Comparison of ENCODE assay signal across 8 cellular contexts in the genomic region with DNA sequence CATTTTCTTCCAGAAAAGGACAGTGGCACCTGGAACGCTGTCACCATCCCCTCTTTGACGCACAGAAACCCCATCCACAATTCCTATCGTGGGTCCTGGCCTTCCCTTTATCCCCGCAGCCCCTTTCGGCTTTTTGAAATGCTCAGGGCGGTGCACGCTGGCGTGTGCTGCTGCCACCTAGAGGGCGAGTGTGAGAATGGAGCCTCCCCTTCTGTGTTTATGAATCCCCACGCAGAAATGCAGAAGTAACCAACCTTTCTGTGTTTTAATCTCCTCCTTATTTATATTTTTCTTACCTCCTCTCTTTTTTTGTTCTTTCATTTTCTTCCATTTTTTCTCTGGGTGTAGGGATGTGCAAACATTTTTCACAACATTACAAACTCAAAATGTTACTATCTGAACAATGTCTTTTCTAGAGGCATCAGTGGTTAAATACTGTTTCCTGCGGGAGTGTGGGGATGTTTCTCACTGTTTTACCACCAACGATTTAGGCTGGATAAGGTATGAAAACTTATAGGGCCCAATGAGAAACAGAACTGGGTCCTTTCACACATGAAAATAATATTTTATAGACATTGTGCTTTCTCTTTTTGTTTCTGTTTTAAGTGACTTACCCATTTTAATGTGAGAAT. TPM values are rescaled to one million over a fixed set of nuclear protein-coding genes. Genes with fewer than 3 reads are reported as not detected.
DNase-seq lines count a peak whose midpoint lies in the region; ATAC-seq and TF ChIP-seq lines count a peak whose summit lies in the region.

No MANE protein-coding gene starts in this region.

- H3K27ac Mint-ChIP-seq in nephron = no peak overlapping the region
- H3K27ac Mint-ChIP-seq in stimulated activated naive CD8-positive, alpha-beta T cell treated with anti-CD3 and anti-CD28 coated beads, Interleukin-15, amount 100 ng/mL, for 72 hours = no peak overlapping the region

- H3K27me3 Mint-ChIP-seq in nephron (ENCODE audit: low read depth) = no peaks in the 10 kb centered on the region
- H3K27me3 Mint-ChIP-seq in stimulated activated naive CD8-positive, alpha-beta T cell treated with anti-CD3 and anti-CD28 coated beads, Interleukin-15, amount 100 ng/mL, for 72 hours = no peaks in the 10 kb centered on the region

- peak overlapping the region; percentile 38 for H3K4me3 ChIP-seq in epithelial cell of proximal tubule (ENCODE audit: low read depth, low read length)

- peaks cover 4% of the 10 kb centered on the region for H3K4me1 Mint-ChIP-seq in nephron
- peaks cover 3% of the 10 kb centered on the region for H3K4me1 Mint-ChIP-seq in stimulated activated naive CD8-positive, alpha-beta T cell treated with anti-CD3 and anti-CD28 coated beads, Interleukin-15, amount 100 ng/mL, for 72 hours

- no peaks in the 10 kb centered on the region for H3K9me3 Mint-ChIP-seq in nephron
- no peaks in the 10 kb centered on the region for H3K9me3 Mint-ChIP-seq in stimulated activated naive CD8-positive, alpha-beta T cell treated with anti-CD3 and anti-CD28 coated beads, Interleukin-15, amount 100 ng/mL, for 72 hours

- H3K4me3 Mint-ChIP-seq in nephron = no peak overlapping the region
- no peak overlapping the region for H3K4me3 Mint-ChIP-seq in stimulated activated naive CD8-positive, alpha-beta T cell treated with anti-CD3 and anti-CD28 coated beads, Interleukin-15, amount 100 ng/mL, for 72 hours

- no peaks in the 10 kb centered on the region for H3K36me3 Mint-ChIP-seq in nephron (ENCODE audit: low read depth)

- peak; percentile 99 for TF ChIP-seq CTCF in epithelial cell of proximal tubule (conservative IDR thresholded peaks at IDR 0.05; ENCODE audit: low read depth, low read length)
- peak; percentile 92 to 93 (median 92) for TF ChIP-seq CTCF in nephron (IDR thresholded peaks at IDR 0.05; ENCODE audit: unreplicated experiment in 3 of 3)

- peak in 8 of 14 donors; percentile 8 to 63 (median 28) for DNase-seq in C1 segment of cervical spinal cord (lab: John Stamatoyannopoulos, UW)
- peak; percentile 79 for DNase-seq in NCI-H82 (lab: John Stamatoyannopoulos, UW)
- DNase-seq in activated CD8-positive, alpha-beta memory T cell treated with anti-CD3 and anti-CD28 coated beads for 4 hours (ENCODE audit: low read depth in 2 of 2) = peak; percentile 16 to 25
- DNase-seq in epithelial cell of proximal tubule (ENCODE audit: low read depth) = no peak
- peak; percentile 40 to 54 for DNase-seq in stimulated activated naive CD8-positive, alpha-beta T cell treated with anti-CD3 and anti-CD28 coated beads, Interleukin-15, amount 100 ng/mL, for 72 hours

- ATAC-seq in GM18909 (IDR thresholded peaks at IDR 0.05; ENCODE audit: poor library complexity, unreplicated experiment) = peak; percentile 89
- ATAC-seq in HG03135 (IDR thresholded peaks at IDR 0.05; ENCODE audit: unreplicated experiment) = peak; percentile 81
- ATAC-seq in stimulated activated naive CD8-positive, alpha-beta T cell treated with anti-CD3 and anti-CD28 coated beads, Interleukin-15, amount 100 ng/mL, for 72 hours = peak; percentile 85

RNA-seq across cellular contexts. Expression of gene TMA16, which starts 50.0 kb away (rescaled TPM):
- 40.1 and 48.8 TPM in 2 replicates for total RNA-seq in epithelial cell of proximal tubule
